ENCODE assay signal across 1 cellular context in genomic region chr7:12805957-12806356, GRCh38.
TF ChIP-seq lines count a peak whose summit lies in the region.

No MANE protein-coding gene starts in this region.

TF ChIP-seq in H1, 55 proteins besides CTCF, POLR2A, EP300 and RAD21 (continued from another document):
- no peak for TF ChIP-seq CHD7 (IDR thresholded peaks at IDR 0.05; ENCODE audit: insufficient replicate concordance, low read length)
TF ChIP-seq in H1: peak in this region for 0.
